Comparison of ENCODE assay signal across 7 cellular contexts in the genomic region with DNA sequence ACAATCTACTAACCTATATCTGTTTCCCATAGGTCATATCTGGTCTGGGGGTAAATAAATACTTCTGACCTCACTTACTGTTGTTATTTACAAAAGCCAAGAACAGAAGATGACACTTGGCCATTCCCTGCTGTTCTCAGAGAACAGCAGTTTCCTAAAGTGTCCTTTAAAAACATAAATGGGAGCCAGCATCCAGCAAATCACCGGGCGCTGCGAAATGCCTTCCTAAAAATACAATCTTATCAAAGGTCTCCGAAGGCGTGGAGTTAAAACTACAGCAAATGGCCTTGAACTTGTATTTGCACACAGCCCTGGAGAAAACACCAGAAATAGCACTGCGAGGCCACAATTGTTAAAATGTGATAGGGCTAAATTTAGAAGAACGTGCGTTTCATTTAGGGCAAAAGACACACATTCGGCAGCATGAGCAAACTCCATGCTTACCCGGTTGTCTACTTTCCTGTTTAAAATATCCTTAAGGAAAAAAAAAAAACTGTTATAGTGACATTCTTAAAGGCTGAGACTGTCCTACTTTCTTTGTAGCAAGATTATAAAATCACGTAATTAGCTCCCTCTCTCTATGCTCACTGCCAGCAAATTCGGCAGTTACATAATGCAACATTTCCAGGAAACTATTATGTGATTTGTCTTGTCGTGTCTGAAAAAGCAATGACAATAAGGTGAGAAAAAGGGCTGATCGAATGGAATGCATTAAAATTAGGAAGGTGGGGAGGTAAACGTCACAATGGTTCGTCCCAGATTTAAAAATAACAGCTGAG. TPM values are rescaled to one million over a fixed set of nuclear protein-coding genes. Genes with fewer than 3 reads are reported as not detected.
DNase-seq lines count a peak whose midpoint lies in the region; ATAC-seq, FAIRE-seq and TF ChIP-seq lines count a peak whose summit lies in the region.

No MANE protein-coding gene starts in this region.

- peak overlapping the region; percentile 76 for H3K9ac ChIP-seq in endodermal cell (ENCODE audit: extremely low read depth, low read length, poor library complexity, severe bottlenecking)

- no peak overlapping the region for H3K27ac ChIP-seq in endodermal cell (ENCODE audit: low read depth, low read length)

- peak overlapping the region; percentile 85 for H3K4me3 Mint-ChIP-seq in endodermal cell

- no peaks in the 10 kb centered on the region for H3K9me3 ChIP-seq in endodermal cell (ENCODE audit: control insufficient read depth, low read length)

- H3K36me3 ChIP-seq in endodermal cell (ENCODE audit: control insufficient read depth, insufficient read depth, low read length), result no peaks in the 10 kb centered on the region

- peaks cover 26% of the 10 kb centered on the region for H3K4me1 Mint-ChIP-seq in endodermal cell

- peaks cover 21% of the 10 kb centered on the region for H3K27me3 ChIP-seq in endodermal cell (ENCODE audit: control insufficient read depth, insufficient read depth, low read length, poor library complexity, severe bottlenecking)

- TF ChIP-seq POLR2A in H54 (IDR thresholded peaks at IDR 0.05; ENCODE audit: low read depth, low read length), result no peak

- DNase-seq in H54 (ENCODE audit: insufficient read length, low spot score) (peak; percentile 58), RPMI8226 (peak; percentile 41), endodermal cell (peak; percentile 56), myocyte (ENCODE audit: low read depth) (peak; percentile 60), NCI-H1436 (lab: John Stamatoyannopoulos, UW) (no peak)

- H3K9me3 Mint-ChIP-seq in endodermal cell, result no peaks in the 10 kb centered on the region

- no peaks in the 10 kb centered on the region for H3K36me3 Mint-ChIP-seq in endodermal cell (ENCODE audit: low read depth)

- WGBS in endodermal cell (ENCODE audit: insufficient coverage in 1 of 2, insufficient read length in 1 of 2), 2 experiments, result 7 to 8% methylated on average over 8 to 16 of the region's 16 CpGs

- H3K27ac Mint-ChIP-seq in endodermal cell, result no peak overlapping the region

- no peak for TF ChIP-seq CTCF in endodermal cell (conservative IDR thresholded peaks at IDR 0.05)

- H3K27me3 Mint-ChIP-seq in endodermal cell (ENCODE audit: insufficient read depth), result peaks cover 44% of the 10 kb centered on the region

- peak; percentile 23 for FAIRE-seq in H54 (lab: Jason Lieb, UNC)

- peak overlapping the region; percentile 95 for H3K4me3 ChIP-seq in endodermal cell (ENCODE audit: low read length)

- peaks cover 3% of the 10 kb centered on the region for H3K4me1 ChIP-seq in endodermal cell (ENCODE audit: control insufficient read depth, insufficient read depth, low read length)

- ATAC-seq in GM18870 (IDR thresholded peaks at IDR 0.05; ENCODE audit: unreplicated experiment), result no peak
- no peak for ATAC-seq in GM18867 (IDR thresholded peaks at IDR 0.05; ENCODE audit: unreplicated experiment)

RNA-seq across cellular contexts. Expression of a gene that starts 1.5 kb away (rescaled TPM):
- total RNA-seq in endodermal cell (10 to 100 TPM; 13.5 to 17.4 TPM), myocyte (3.2 and 11.4 TPM in 2 replicates)
- polyA plus RNA-seq in endodermal cell (2013, experiment 1 of 2), result 15.9 TPM
- polyA plus RNA-seq in endodermal cell (2013, experiment 2 of 2), result 14.2 TPM
- polyA plus RNA-seq in myocyte (2012), result 11.0 TPM
